ENCODE assay signal across 1 cellular context in genomic region chr19:11639602-11640471, GRCh38.
TF ChIP-seq lines count a peak whose summit lies in the region.

No MANE protein-coding gene starts in this region.

TF ChIP-seq in HepG2, 621 proteins besides CTCF, POLR2A, EP300 and RAD21 (continued from another document and continues in another):
- TF ChIP-seq HBP1 (CRISPR knock-in tag; IDR thresholded peaks at IDR 0.05; ENCODE audit: low read depth) (peak; percentile 53; the same call in 1 of the 2 replicates), ZNF362 (CRISPR knock-in tag; IDR thresholded peaks at IDR 0.05; ENCODE audit: borderline replicate concordance) (no peak), ZNF709 (CRISPR knock-in tag; IDR thresholded peaks at IDR 0.05) (no peak), GABPA (IDR thresholded peaks at IDR 0.05; ENCODE audit: low read depth, low read length) (no peak), GABPA (CRISPR knock-in tag; IDR thresholded peaks at IDR 0.05; ENCODE audit: low read depth) (peak; percentile 44; the same call in 1 of the 2 replicates), E2F1 (CRISPR knock-in tag; IDR thresholded peaks at IDR 0.05) (0 out of 2 replicates have a peak, but pooled peaks have one; percentile 52), PITX1 (CRISPR knock-in tag; IDR thresholded peaks at IDR 0.05) (peak; percentile 46; the same call in 1 of the 2 replicates), ZSCAN12 (CRISPR knock-in tag; IDR thresholded peaks at IDR 0.05) (no peak), HNRNPUL1 (IDR thresholded peaks at IDR 0.05; ENCODE audit: low read depth, low read length) (no peak), ERF (CRISPR knock-in tag; IDR thresholded peaks at IDR 0.05) (0 out of 2 replicates have a peak, but pooled peaks have one; percentile 41), PHF21A (CRISPR knock-in tag; IDR thresholded peaks at IDR 0.05) (peak; percentile 47), CCAR2 (optimal IDR thresholded peaks at IDR 0.05; ENCODE audit: low read depth, low read length) (no peak), GATAD1 (CRISPR knock-in tag; IDR thresholded peaks at IDR 0.05) (peak; percentile 9; the same call in 1 of the 2 replicates), ZNF800 (CRISPR knock-in tag; IDR thresholded peaks at IDR 0.05) (0 out of 2 replicates have a peak, but pooled peaks have one; percentile 20), ZFY (CRISPR knock-in tag; IDR thresholded peaks at IDR 0.05) (peak; percentile 75), CSRNP1 (CRISPR knock-in tag; IDR thresholded peaks at IDR 0.05) (peak; percentile 13; the same call in 1 of the 2 replicates), E2F2 (CRISPR knock-in tag; IDR thresholded peaks at IDR 0.05; ENCODE audit: borderline replicate concordance) (no peak), NFE2L1 (CRISPR knock-in tag; IDR thresholded peaks at IDR 0.05; ENCODE audit: borderline replicate concordance) (no peak), ZNF781 (CRISPR knock-in tag; IDR thresholded peaks at IDR 0.05; ENCODE audit: borderline replicate concordance, not compliant biosample characterization) (peak; percentile 46), NPAS2 (CRISPR knock-in tag; IDR thresholded peaks at IDR 0.05; ENCODE audit: borderline replicate concordance) (no peak), FOXC1 (CRISPR knock-in tag; IDR thresholded peaks at IDR 0.05; ENCODE audit: borderline replicate concordance) (no peak), HOXA5 (CRISPR knock-in tag; IDR thresholded peaks at IDR 0.05) (0 out of 2 replicates have a peak, but pooled peaks have one; percentile 38), ZFX (CRISPR knock-in tag; IDR thresholded peaks at IDR 0.05; ENCODE audit: low read depth) (peak; percentile 74), ZFP90 (CRISPR knock-in tag; IDR thresholded peaks at IDR 0.05; ENCODE audit: borderline replicate concordance) (peak; percentile 40; the same call in 1 of the 2 replicates), MYPOP (CRISPR knock-in tag; IDR thresholded peaks at IDR 0.05) (peak; percentile 36; the same call in 1 of the 2 replicates), SMARCC2 (IDR thresholded peaks at IDR 0.05) (no peak), ZNF30 (CRISPR knock-in tag; IDR thresholded peaks at IDR 0.05) (no peak), GABPB1 (CRISPR knock-in tag; IDR thresholded peaks at IDR 0.05) (peak; percentile 59; the same call in 1 of the 2 replicates), SRSF9 (IDR thresholded peaks at IDR 0.05; ENCODE audit: borderline replicate concordance, insufficient read depth, low read depth, low read length, poor library complexity, severe bottlenecking) (no peak), NFATC3 (CRISPR knock-in tag; IDR thresholded peaks at IDR 0.05) (no peak), ZNF605 (CRISPR knock-in tag; IDR thresholded peaks at IDR 0.05) (no peak), AKNA (CRISPR knock-in tag; IDR thresholded peaks at IDR 0.05; ENCODE audit: borderline replicate concordance) (no peak), SALL1 (CRISPR knock-in tag; IDR thresholded peaks at IDR 0.05) (peak; percentile 51; the same call in 1 of the 2 replicates), ELF3 (CRISPR knock-in tag; IDR thresholded peaks at IDR 0.05) (0 out of 2 replicates have a peak, but pooled peaks have one; percentile 17), REL (CRISPR knock-in tag; conservative IDR thresholded peaks at IDR 0.05) (no peak), ZMAT3 (CRISPR knock-in tag; conservative IDR thresholded peaks at IDR 0.05) (0 out of 2 replicates have a peak, but pooled peaks have one; percentile 67), CREM (IDR thresholded peaks at IDR 0.05) (peak; percentile 25; the same call in 1 of the 2 replicates), CREM (CRISPR knock-in tag; IDR thresholded peaks at IDR 0.05) (no peak), SIN3A (IDR thresholded peaks at IDR 0.05; ENCODE audit: borderline replicate concordance, low read depth, low read length) (peak; percentile 98), ZC3H13 (CRISPR knock-in tag; IDR thresholded peaks at IDR 0.05) (peak; percentile 54; the same call in 1 of the 2 replicates), ZNF326 (CRISPR knock-in tag; IDR thresholded peaks at IDR 0.05; ENCODE audit: borderline replicate concordance) (no peak), ZNF562 (CRISPR knock-in tag; IDR thresholded peaks at IDR 0.05; ENCODE audit: borderline replicate concordance) (no peak), FOXA3 (CRISPR knock-in tag; IDR thresholded peaks at IDR 0.05) (0 out of 2 replicates have a peak, but pooled peaks have one; percentile 10), ZNF891 (CRISPR knock-in tag; IDR thresholded peaks at IDR 0.05) (0 out of 2 replicates have a peak, but pooled peaks have one; percentile 15), MXI1 (IDR thresholded peaks at IDR 0.05; ENCODE audit: borderline replicate concordance, low read depth, low read length) (peak; percentile 87; the same call in 1 of the 3 replicates)
